In genomic region chr11:4560462-4560861, GRCh38 we compare ENCODE assay signal across 25 cellular contexts. TPM values are rescaled to one million over a fixed set of nuclear protein-coding genes. Genes with fewer than 3 reads are reported as not detected.
DNase-seq lines count a peak whose midpoint lies in the region; ATAC-seq, FAIRE-seq and TF ChIP-seq lines count a peak whose summit lies in the region.
"Had no signal": no experiment of that assay in that cellular context is flagged by ENCODE, and none has a peak within 500 bp of the region (broad histone marks: within the 10 kb centered on the region; RNA-seq: fewer than 3 reads in every experiment).

No MANE protein-coding gene starts in this region.

- H3K36me3 Mint-ChIP-seq in Caco-2 (ENCODE audit: insufficient read depth, unreplicated experiment) (no peaks in the 10 kb centered on the region), progenitor cell of endocrine pancreas (ENCODE audit: insufficient read depth) (peaks cover 3% of the 10 kb centered on the region)
- H3K36me3 Mint-ChIP-seq in activated T-cell treated with anti-CD3 and anti-CD28 coated beads, Interleukin-2, amount 50 U/mL, for 72 hours (ENCODE audit: insufficient read depth in 2 of 2): peaks cover 1 to 8% of the 10 kb centered on the region in 2 donors
- H3K36me3 Mint-ChIP-seq: CD14-positive monocyte had no signal

- BruUV-seq in Caco-2 (replicated peaks; lab: Mats Ljungman, UMichigan): no TSS peak

- POLR2A ChIA-PET in Caco-2 (lab: Charles Lee): no interaction called here

- DNase-seq in Caco-2 (peak in 1 of 2 experiments; percentile 47), LNCaP clone FGC (ENCODE audit: low read depth) (peak; percentile 75), left kidney (ENCODE audit: low read depth, low spot score) (peak; percentile 72), progenitor cell of endocrine pancreas (ENCODE audit: low spot score, unreplicated experiment) (no peak), H54 (ENCODE audit: insufficient read length, low spot score) (no peak), NCI-H1694 (lab: John Stamatoyannopoulos, UW) (no peak), esophagus squamous epithelium (lab: John Stamatoyannopoulos, UW) (no peak)
- DNase-seq in activated T-cell treated with anti-CD3 and anti-CD28 coated beads, Interleukin-2, amount 50 U/mL, for 72 hours: no peak
- DNase-seq: DMS79; H7; MM.1S; NCI-H1092; NCI-H1436; NCI-H1930; NCI-H2227 treated with DMSO at 0.1 percent for 48 hours; NCI-H510A; NCI-H774; NK-92 treated with Interleukin-12 subunit alpha and Interleukin-12 subunit beta, amount 100 ng/mL, for 24 hours; SIG-M5 had no signal

- H3K27ac Mint-ChIP-seq in Caco-2 (ENCODE audit: unreplicated experiment) (peak overlapping the region; percentile 5), progenitor cell of endocrine pancreas (peak overlapping the region; percentile 11)
- H3K27ac Mint-ChIP-seq in activated T-cell treated with anti-CD3 and anti-CD28 coated beads, Interleukin-2, amount 50 U/mL, for 72 hours: no peak overlapping the region
- H3K27ac Mint-ChIP-seq: CD14-positive monocyte had no signal

- TF ChIP-seq POLR2A in H54 (IDR thresholded peaks at IDR 0.05; ENCODE audit: low read depth, low read length) (no peak), esophagus squamous epithelium (IDR thresholded peaks at IDR 0.05) (no peak)

- peak overlapping the region; percentile 15 for H3K4me3 Mint-ChIP-seq in Caco-2 (ENCODE audit: unreplicated experiment)
- H3K4me3 Mint-ChIP-seq in progenitor cell of endocrine pancreas (ENCODE audit: low read depth): no peak overlapping the region
- H3K4me3 Mint-ChIP-seq in activated T-cell treated with anti-CD3 and anti-CD28 coated beads, Interleukin-2, amount 50 U/mL, for 72 hours: no peak overlapping the region
- H3K4me3 Mint-ChIP-seq: CD14-positive monocyte had no signal

- no peak overlapping the region for H3K27ac ChIP-seq in esophagus squamous epithelium

- intact Hi-C loops in Caco-2 (cut with micrococcal nuclease; ENCODE audit: unreplicated experiment) (no loop called here), esophagus squamous epithelium (cut with DNase I) (no loop called here)

- H3K27me3 ChIP-seq in Caco-2 (replicated peaks; ENCODE audit: control insufficient read depth, insufficient read depth, low read length) (no peaks in the 10 kb centered on the region), esophagus squamous epithelium (no peaks in the 10 kb centered on the region)

- no peak for ATAC-seq in activated T-cell treated with anti-CD3 and anti-CD28 coated beads, Interleukin-2, amount 50 U/mL, for 72 hours (replicated peaks in 1 of 2)
- ATAC-seq: GM12878, Panc1 had no signal

- H3K4me1 Mint-ChIP-seq in Caco-2 (ENCODE audit: low read depth, unreplicated experiment) (peaks cover 7% of the 10 kb centered on the region), progenitor cell of endocrine pancreas (ENCODE audit: low read depth) (peaks cover 22% of the 10 kb centered on the region)
- H3K4me1 Mint-ChIP-seq in activated T-cell treated with anti-CD3 and anti-CD28 coated beads, Interleukin-2, amount 50 U/mL, for 72 hours (ENCODE audit: low read depth): no peaks in the 10 kb centered on the region
- H3K4me1 Mint-ChIP-seq: CD14-positive monocyte had no signal

- H3K9me3 Mint-ChIP-seq in Caco-2 (ENCODE audit: unreplicated experiment) (no peaks in the 10 kb centered on the region), progenitor cell of endocrine pancreas (ENCODE audit: low read depth) (peaks cover 16% of the 10 kb centered on the region)
- H3K9me3 Mint-ChIP-seq in activated T-cell treated with anti-CD3 and anti-CD28 coated beads, Interleukin-2, amount 50 U/mL, for 72 hours: peaks cover 6% of the 10 kb centered on the region in 2 donors

- CTCF ChIA-PET in Caco-2 (lab: Charles Lee): interaction anchor here (2.0 kb wide), 1 partner anchor 21 kb away, joined by 8 read pairs; no protein-coding TSS in a partner anchor

- H3K27me3 Mint-ChIP-seq in Caco-2 (ENCODE audit: insufficient read depth, unreplicated experiment): no peaks in the 10 kb centered on the region
- no peaks in the 10 kb centered on the region for H3K27me3 Mint-ChIP-seq in progenitor cell of endocrine pancreas
- H3K27me3 Mint-ChIP-seq in activated T-cell treated with anti-CD3 and anti-CD28 coated beads, Interleukin-2, amount 50 U/mL, for 72 hours (ENCODE audit: low read depth): peaks cover 26% of the 10 kb centered on the region

- WGBS in esophagus squamous epithelium, 2 donors: 55 to 59% methylated on average over 1 of the region's 1 CpG

- H3K4me3 ChIP-seq in Caco-2 (ENCODE audit: low read depth, low read length) (no peak overlapping the region), LNCaP clone FGC (ENCODE audit: low read depth, low read length) (no peak overlapping the region), esophagus squamous epithelium (no peak overlapping the region)
- H3K4me3 ChIP-seq: GM12878 had no signal

- FAIRE-seq in H54 (lab: Jason Lieb, UNC): no peak
- FAIRE-seq: D721Med, GM12878 had no signal

- H3K36me3 ChIP-seq in Caco-2 (ENCODE audit: control insufficient read depth, insufficient read depth, low read length) (no peaks in the 10 kb centered on the region), esophagus squamous epithelium (no peaks in the 10 kb centered on the region)

- H3K4me1 ChIP-seq in Caco-2 (peaks cover 26% of the 10 kb centered on the region), esophagus squamous epithelium (peaks cover 0 to 20% (median 7%) of the 10 kb centered on the region in 3 donors)

- H3K9me3 ChIP-seq in Caco-2 (peaks cover 8% of the 10 kb centered on the region), esophagus squamous epithelium (no peaks in the 10 kb centered on the region)

- TF ChIP-seq CTCF in Caco-2 (IDR thresholded peaks at IDR 0.05; ENCODE audit: insufficient read depth in 1 of 2, low read depth in 1 of 2, low read length in 1 of 2, severe bottlenecking in 1 of 2, unreplicated experiment in 1 of 2): no peak
- no peak for TF ChIP-seq CTCF in LNCaP clone FGC (IDR thresholded peaks at IDR 0.05; ENCODE audit: control insufficient read depth, extremely low read depth, insufficient read depth)
- no peak for TF ChIP-seq CTCF in progenitor cell of endocrine pancreas (IDR thresholded peaks at IDR 0.05; ENCODE audit: unreplicated experiment)
- no peak for TF ChIP-seq CTCF in esophagus squamous epithelium (IDR thresholded peaks at IDR 0.05)

RNA-seq across cellular contexts. Expression of gene OR52M1, which starts 15.5 kb away (rescaled TPM):
- not detected in 2 replicates for total RNA-seq in Caco-2 (2022)
- total RNA-seq in progenitor cell of endocrine pancreas: not detected in 2 replicates
- total RNA-seq in activated T-cell treated with anti-CD3 and anti-CD28 coated beads, Interleukin-2, amount 50 U/mL, for 72 hours: not detected
- not detected for total RNA-seq in esophagus squamous epithelium
- total RNA-seq: A172, GM12878, H7, LHCN-M2 had no signal

RNA-seq across cellular contexts. Expression of gene OR52I2, which starts 21.1 kb away (rescaled TPM):
- total RNA-seq in Caco-2 (2022): not detected in 2 replicates
- not detected in 2 replicates for total RNA-seq in progenitor cell of endocrine pancreas
- not detected for total RNA-seq in activated T-cell treated with anti-CD3 and anti-CD28 coated beads, Interleukin-2, amount 50 U/mL, for 72 hours
- total RNA-seq in esophagus squamous epithelium: not detected
- total RNA-seq: A172, GM12878, H7, LHCN-M2 had no signal

RNA-seq across cellular contexts. Expression of gene OR52I1, which starts 33.4 kb away (rescaled TPM):
- not detected in 2 replicates for total RNA-seq in Caco-2 (2022)
- not detected in 2 replicates for total RNA-seq in progenitor cell of endocrine pancreas
- total RNA-seq in activated T-cell treated with anti-CD3 and anti-CD28 coated beads, Interleukin-2, amount 50 U/mL, for 72 hours: not detected
- total RNA-seq in esophagus squamous epithelium: not detected
- total RNA-seq: A172, GM12878, H7, LHCN-M2 had no signal

RNA-seq across cellular contexts. Expression of gene TRIM68, which starts 47.6 kb away (rescaled TPM):
- total RNA-seq in Caco-2 (2022) (4.9 and 6.9 TPM in 2 replicates), progenitor cell of endocrine pancreas (18.1 and 18.7 TPM in 2 replicates), esophagus squamous epithelium (10 to 100 TPM in 2 of 4 donors, 1 to 10 TPM in 2; 6.2 to 12.1 (median 10.0) TPM)
- total RNA-seq in activated T-cell treated with anti-CD3 and anti-CD28 coated beads, Interleukin-2, amount 50 U/mL, for 72 hours: 10 to 100 TPM; 17.1 to 22.3 TPM

Comparison
In these comparisons a context has a peak if more than half of its experiments do, and no peak if none do; other contexts are left out.
1. DNase-seq: peak in LNCaP clone FGC (single experiment) and left kidney (single experiment); none in progenitor cell of endocrine pancreas (single experiment), activated T-cell treated with anti-CD3 and anti-CD28 coated beads, Interleukin-2, amount 50 U/mL, for 72 hours (0 of 2), H54 (single experiment), NCI-H1694 (single experiment) and esophagus squamous epithelium (single experiment).